ENCODE assay signal across 2 cellular contexts in the genomic region with DNA sequence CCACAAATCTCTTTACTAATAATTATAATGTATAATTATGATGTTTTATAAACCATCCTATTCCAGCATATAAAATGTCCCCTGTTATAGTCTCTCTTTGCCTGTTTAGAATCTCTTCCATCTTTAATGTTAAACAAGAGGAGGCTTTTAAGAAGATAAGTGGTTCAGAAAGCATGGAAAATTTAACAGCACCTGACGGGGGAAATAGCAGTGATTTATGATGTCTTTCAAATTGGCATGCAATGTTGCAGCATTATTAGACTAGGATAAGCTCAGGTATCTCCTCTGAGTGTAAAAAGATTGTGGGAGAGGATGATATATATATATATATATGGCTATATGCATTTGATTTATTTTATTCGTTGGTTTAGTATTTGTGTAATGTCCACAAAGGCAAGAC.
TF ChIP-seq lines count a peak whose summit lies in the region.

No MANE protein-coding gene starts in this region.

TF ChIP-seq in liver, 16 proteins besides CTCF, POLR2A, EP300 and RAD21:
- TF ChIP-seq RXRA (IDR thresholded peaks at IDR 0.05) (no peak), TAF1 (conservative IDR thresholded peaks at IDR 0.05) (no peak), HNF4A (conservative IDR thresholded peaks at IDR 0.05) (no peak), FOXA1 (IDR thresholded peaks at IDR 0.05) (no peak), GABPA (IDR thresholded peaks at IDR 0.05 in 1 of 2, conservative IDR thresholded peaks at IDR 0.05 in 1 of 2) (no peak), EGR1 (IDR thresholded peaks at IDR 0.05; ENCODE audit: low read depth in 2 of 2) (no peak), NR2F2 (IDR thresholded peaks at IDR 0.05) (no peak), YY1 (IDR thresholded peaks at IDR 0.05) (no peak), SP1 (IDR thresholded peaks at IDR 0.05) (no peak), JUND (IDR thresholded peaks at IDR 0.05) (no peak), FOXA2 (IDR thresholded peaks at IDR 0.05) (no peak), HNF4G (IDR thresholded peaks at IDR 0.05) (no peak)
- TF ChIP-seq, protein P1, sequence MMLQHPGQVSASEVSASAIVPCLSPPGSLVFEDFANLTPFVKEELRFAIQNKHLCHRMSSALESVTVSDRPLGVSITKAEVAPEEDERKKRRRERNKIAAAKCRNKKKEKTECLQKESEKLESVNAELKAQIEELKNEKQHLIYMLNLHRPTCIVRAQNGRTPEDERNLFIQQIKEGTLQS (IDR thresholded peaks at IDR 0.05), result no peak
- TF ChIP-seq, protein P2, sequence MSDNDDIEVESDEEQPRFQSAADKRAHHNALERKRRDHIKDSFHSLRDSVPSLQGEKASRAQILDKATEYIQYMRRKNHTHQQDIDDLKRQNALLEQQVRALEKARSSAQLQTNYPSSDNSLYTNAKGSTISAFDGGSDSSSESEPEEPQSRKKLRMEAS (IDR thresholded peaks at IDR 0.05), result no peak
- TF ChIP-seq, protein P3, sequence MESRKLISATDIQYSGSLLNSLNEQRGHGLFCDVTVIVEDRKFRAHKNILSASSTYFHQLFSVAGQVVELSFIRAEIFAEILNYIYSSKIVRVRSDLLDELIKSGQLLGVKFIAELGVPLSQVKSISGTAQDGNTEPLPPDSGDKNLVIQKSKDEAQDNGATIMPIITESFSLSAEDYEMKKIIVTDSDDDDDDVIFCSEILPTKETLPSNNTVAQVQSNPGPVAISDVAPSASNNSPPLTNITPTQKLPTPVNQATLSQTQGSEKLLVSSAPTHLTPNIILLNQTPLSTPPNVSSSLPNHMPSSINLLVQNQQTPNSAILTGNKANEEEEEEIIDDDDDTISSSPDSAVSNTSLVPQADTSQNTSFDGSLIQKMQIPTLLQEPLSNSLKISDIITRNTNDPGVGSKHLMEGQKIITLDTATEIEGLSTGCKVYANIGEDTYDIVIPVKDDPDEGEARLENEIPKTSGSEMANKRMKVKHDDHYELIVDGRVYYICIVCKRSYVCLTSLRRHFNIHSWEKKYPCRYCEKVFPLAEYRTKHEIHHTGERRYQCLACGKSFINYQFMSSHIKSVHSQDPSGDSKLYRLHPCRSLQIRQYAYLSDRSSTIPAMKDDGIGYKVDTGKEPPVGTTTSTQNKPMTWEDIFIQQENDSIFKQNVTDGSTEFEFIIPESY (IDR thresholded peaks at IDR 0.05), result no peak
- TF ChIP-seq, protein P4, sequence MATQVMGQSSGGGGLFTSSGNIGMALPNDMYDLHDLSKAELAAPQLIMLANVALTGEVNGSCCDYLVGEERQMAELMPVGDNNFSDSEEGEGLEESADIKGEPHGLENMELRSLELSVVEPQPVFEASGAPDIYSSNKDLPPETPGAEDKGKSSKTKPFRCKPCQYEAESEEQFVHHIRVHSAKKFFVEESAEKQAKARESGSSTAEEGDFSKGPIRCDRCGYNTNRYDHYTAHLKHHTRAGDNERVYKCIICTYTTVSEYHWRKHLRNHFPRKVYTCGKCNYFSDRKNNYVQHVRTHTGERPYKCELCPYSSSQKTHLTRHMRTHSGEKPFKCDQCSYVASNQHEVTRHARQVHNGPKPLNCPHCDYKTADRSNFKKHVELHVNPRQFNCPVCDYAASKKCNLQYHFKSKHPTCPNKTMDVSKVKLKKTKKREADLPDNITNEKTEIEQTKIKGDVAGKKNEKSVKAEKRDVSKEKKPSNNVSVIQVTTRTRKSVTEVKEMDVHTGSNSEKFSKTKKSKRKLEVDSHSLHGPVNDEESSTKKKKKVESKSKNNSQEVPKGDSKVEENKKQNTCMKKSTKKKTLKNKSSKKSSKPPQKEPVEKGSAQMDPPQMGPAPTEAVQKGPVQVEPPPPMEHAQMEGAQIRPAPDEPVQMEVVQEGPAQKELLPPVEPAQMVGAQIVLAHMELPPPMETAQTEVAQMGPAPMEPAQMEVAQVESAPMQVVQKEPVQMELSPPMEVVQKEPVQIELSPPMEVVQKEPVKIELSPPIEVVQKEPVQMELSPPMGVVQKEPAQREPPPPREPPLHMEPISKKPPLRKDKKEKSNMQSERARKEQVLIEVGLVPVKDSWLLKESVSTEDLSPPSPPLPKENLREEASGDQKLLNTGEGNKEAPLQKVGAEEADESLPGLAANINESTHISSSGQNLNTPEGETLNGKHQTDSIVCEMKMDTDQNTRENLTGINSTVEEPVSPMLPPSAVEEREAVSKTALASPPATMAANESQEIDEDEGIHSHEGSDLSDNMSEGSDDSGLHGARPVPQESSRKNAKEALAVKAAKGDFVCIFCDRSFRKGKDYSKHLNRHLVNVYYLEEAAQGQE (IDR thresholded peaks at IDR 0.05), result no peak

TF ChIP-seq in HepG2, 621 proteins besides CTCF, POLR2A, EP300 and RAD21:
- TF ChIP-seq SIN3A (IDR thresholded peaks at IDR 0.05; ENCODE audit: borderline replicate concordance, low read depth, low read length) (no peak), SALL2 (CRISPR knock-in tag; IDR thresholded peaks at IDR 0.05) (no peak), MXI1 (IDR thresholded peaks at IDR 0.05; ENCODE audit: borderline replicate concordance, low read depth, low read length) (no peak), ZNF232 (CRISPR knock-in tag; IDR thresholded peaks at IDR 0.05; ENCODE audit: borderline replicate concordance) (no peak), HNRNPLL (IDR thresholded peaks at IDR 0.05; ENCODE audit: low read depth, low read length, poor library complexity, severe bottlenecking) (no peak)
- TF ChIP-seq, protein P5, sequence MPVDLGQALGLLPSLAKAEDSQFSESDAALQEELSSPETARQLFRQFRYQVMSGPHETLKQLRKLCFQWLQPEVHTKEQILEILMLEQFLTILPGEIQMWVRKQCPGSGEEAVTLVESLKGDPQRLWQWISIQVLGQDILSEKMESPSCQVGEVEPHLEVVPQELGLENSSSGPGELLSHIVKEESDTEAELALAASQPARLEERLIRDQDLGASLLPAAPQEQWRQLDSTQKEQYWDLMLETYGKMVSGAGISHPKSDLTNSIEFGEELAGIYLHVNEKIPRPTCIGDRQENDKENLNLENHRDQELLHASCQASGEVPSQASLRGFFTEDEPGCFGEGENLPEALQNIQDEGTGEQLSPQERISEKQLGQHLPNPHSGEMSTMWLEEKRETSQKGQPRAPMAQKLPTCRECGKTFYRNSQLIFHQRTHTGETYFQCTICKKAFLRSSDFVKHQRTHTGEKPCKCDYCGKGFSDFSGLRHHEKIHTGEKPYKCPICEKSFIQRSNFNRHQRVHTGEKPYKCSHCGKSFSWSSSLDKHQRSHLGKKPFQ (CRISPR knock-in tag; IDR thresholded peaks at IDR 0.05; ENCODE audit: insufficient replicate concordance), result no peak
